ENCODE assay signal across 16 cellular contexts in the genomic region with DNA sequence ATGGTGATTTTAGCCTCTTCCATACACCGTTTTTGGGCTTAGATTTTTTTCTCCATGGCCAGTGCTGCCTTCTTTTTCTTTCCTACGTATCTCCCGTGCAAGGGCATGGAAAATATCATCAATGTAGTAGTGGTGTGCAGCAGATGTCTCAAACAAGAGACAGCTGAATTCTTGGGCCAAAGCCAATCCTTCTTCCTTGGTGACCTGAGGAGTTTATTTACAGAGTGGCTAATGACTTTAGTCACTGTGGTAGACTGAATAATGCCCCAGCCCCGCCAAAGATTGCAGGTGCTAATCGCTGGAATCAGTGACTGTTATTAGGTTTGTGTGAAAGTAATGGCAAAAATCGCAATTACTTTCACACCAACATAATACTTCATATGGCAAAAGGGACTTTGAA.
DNase-seq lines count a peak whose midpoint lies in the region; ATAC-seq and TF ChIP-seq lines count a peak whose summit lies in the region.
"Had no signal": no experiment of that assay in that cellular context is flagged by ENCODE, and none has a peak within 500 bp of the region (broad histone marks: within the 10 kb centered on the region; RNA-seq: fewer than 3 reads in every experiment).

No MANE protein-coding gene starts in this region.

- H3K9me3 Mint-ChIP-seq in Calu3 (ENCODE audit: low read depth, unreplicated experiment): no peaks in the 10 kb centered on the region
- H3K9me3 Mint-ChIP-seq in activated naive CD4-positive, alpha-beta T cell treated with anti-CD3 and anti-CD28 coated beads, Interleukin-2, amount 10 ng/mL, durations not matched to agents 7 days and 5 days: no peaks in the 10 kb centered on the region
- H3K9me3 Mint-ChIP-seq: stimulated activated naive CD8-positive, alpha-beta T cell treated with anti-CD3 and anti-CD28 coated beads, Interleukin-15, amount 100 ng/mL, for 72 hours; T-helper 1 cell treated with Interleukin-12 subunit alpha and Interleukin-12 subunit beta and Interleukin-4 antibody, amounts not matched to agents 30 μg/mL and 1 μg/mL, for 36 hours had no signal

- no peaks in the 10 kb centered on the region for H3K9me3 ChIP-seq in SJCRH30 (replicated peaks)
- H3K9me3 ChIP-seq in upper lobe of right lung: no peaks in the 10 kb centered on the region

- no peak overlapping the region for H3K27ac ChIP-seq in SJCRH30
- no peak overlapping the region for H3K27ac ChIP-seq in upper lobe of right lung
- H3K27ac ChIP-seq: coronary artery, parathyroid adenoma had no signal

- H3K4me3 Mint-ChIP-seq in Calu3 (ENCODE audit: low read depth, unreplicated experiment): no peak overlapping the region
- H3K4me3 Mint-ChIP-seq in activated naive CD4-positive, alpha-beta T cell treated with anti-CD3 and anti-CD28 coated beads, Interleukin-2, amount 10 ng/mL, durations not matched to agents 7 days and 5 days: no peak overlapping the region
- H3K4me3 Mint-ChIP-seq: stimulated activated naive CD8-positive, alpha-beta T cell treated with anti-CD3 and anti-CD28 coated beads, Interleukin-15, amount 100 ng/mL, for 72 hours; T-helper 1 cell treated with Interleukin-12 subunit alpha and Interleukin-12 subunit beta and Interleukin-4 antibody, amounts not matched to agents 30 μg/mL and 1 μg/mL, for 36 hours had no signal

- CTCF ChIA-PET in Calu3 (lab: Charles Lee): no interaction called here
- CTCF ChIA-PET in activated naive CD4-positive, alpha-beta T cell treated with anti-CD3 and anti-CD28 coated beads, Interleukin-2, amount 10 ng/mL, durations not matched to agents 7 days and 5 days (lab: Charles Lee): no interaction called here

- ATAC-seq in HG03159 (IDR thresholded peaks at IDR 0.05; ENCODE audit: unreplicated experiment) (no peak), upper lobe of right lung (no peak)
- ATAC-seq: stimulated activated naive CD8-positive, alpha-beta T cell treated with anti-CD3 and anti-CD28 coated beads, Interleukin-15, amount 100 ng/mL, for 72 hours had no signal

- peaks cover 9% of the 10 kb centered on the region for H3K27me3 Mint-ChIP-seq in Calu3 (ENCODE audit: unreplicated experiment)
- no peaks in the 10 kb centered on the region for H3K27me3 Mint-ChIP-seq in activated naive CD4-positive, alpha-beta T cell treated with anti-CD3 and anti-CD28 coated beads, Interleukin-2, amount 10 ng/mL, durations not matched to agents 7 days and 5 days
- H3K27me3 Mint-ChIP-seq: stimulated activated naive CD8-positive, alpha-beta T cell treated with anti-CD3 and anti-CD28 coated beads, Interleukin-15, amount 100 ng/mL, for 72 hours had no signal

- peaks cover 36% of the 10 kb centered on the region for H3K4me1 Mint-ChIP-seq in Calu3 (ENCODE audit: low read depth, unreplicated experiment)
- no peaks in the 10 kb centered on the region for H3K4me1 Mint-ChIP-seq in activated naive CD4-positive, alpha-beta T cell treated with anti-CD3 and anti-CD28 coated beads, Interleukin-2, amount 10 ng/mL, durations not matched to agents 7 days and 5 days
- H3K4me1 Mint-ChIP-seq: stimulated activated naive CD8-positive, alpha-beta T cell treated with anti-CD3 and anti-CD28 coated beads, Interleukin-15, amount 100 ng/mL, for 72 hours had no signal

- no peak overlapping the region for H3K4me3 ChIP-seq in SJCRH30
- no peak overlapping the region for H3K4me3 ChIP-seq in upper lobe of right lung
- H3K4me3 ChIP-seq: coronary artery, smooth muscle cell had no signal

- TF ChIP-seq CTCF in Calu3 (IDR thresholded peaks at IDR 0.05; ENCODE audit: unreplicated experiment) (no peak), upper lobe of right lung (IDR thresholded peaks at IDR 0.05) (no peak)

- H3K27me3 ChIP-seq in SJCRH30: no peaks in the 10 kb centered on the region
- no peaks in the 10 kb centered on the region for H3K27me3 ChIP-seq in upper lobe of right lung

- intact Hi-C loops in Calu3 (cut with micrococcal nuclease; ENCODE audit: unreplicated experiment) (no loop called here), upper lobe of right lung (cut with DNase I) (no loop called here)

- H3K4me1 ChIP-seq in SJCRH30 (peaks cover 9% of the 10 kb centered on the region), upper lobe of right lung (no peaks in the 10 kb centered on the region)
- H3K4me1 ChIP-seq: parathyroid adenoma had no signal

- no peaks in the 10 kb centered on the region for H3K36me3 Mint-ChIP-seq in Calu3 (ENCODE audit: insufficient read depth, unreplicated experiment)
- H3K36me3 Mint-ChIP-seq in activated naive CD4-positive, alpha-beta T cell treated with anti-CD3 and anti-CD28 coated beads, Interleukin-2, amount 10 ng/mL, durations not matched to agents 7 days and 5 days: no peaks in the 10 kb centered on the region

- H3K36me3 ChIP-seq in SJCRH30 (no peaks in the 10 kb centered on the region), upper lobe of right lung (no peaks in the 10 kb centered on the region)

- H3K27ac Mint-ChIP-seq in Calu3 (ENCODE audit: unreplicated experiment): no peak overlapping the region
- H3K27ac Mint-ChIP-seq in activated naive CD4-positive, alpha-beta T cell treated with anti-CD3 and anti-CD28 coated beads, Interleukin-2, amount 10 ng/mL, durations not matched to agents 7 days and 5 days: no peak overlapping the region
- H3K27ac Mint-ChIP-seq: stimulated activated naive CD8-positive, alpha-beta T cell treated with anti-CD3 and anti-CD28 coated beads, Interleukin-15, amount 100 ng/mL, for 72 hours; T-helper 1 cell treated with Interleukin-12 subunit alpha and Interleukin-12 subunit beta and Interleukin-4 antibody, amounts not matched to agents 30 μg/mL and 1 μg/mL, for 36 hours had no signal

- DNase-seq in Calu3: peak; percentile 16
- DNase-seq in NCI-H1417 treated with DMSO at 0.1 percent for 48 hours (lab: John Stamatoyannopoulos, UW): peak; percentile 63
- DNase-seq in NCI-H345 (lab: John Stamatoyannopoulos, UW): peak; percentile 81
- peak; percentile 53 to 72 for DNase-seq in SJCRH30
- DNase-seq in activated naive CD4-positive, alpha-beta T cell treated with anti-CD3 and anti-CD28 coated beads, Interleukin-2, amount 10 ng/mL, durations not matched to agents 7 days and 5 days: no peak
- DNase-seq in upper lobe of right lung: no peak
- no peak for DNase-seq in MV-4-11 (lab: John Stamatoyannopoulos, UW)
- DNase-seq: activated naive CD4-positive, alpha-beta T cell treated with Interleukin-2 at 50 U/mL for 16 hours; foreskin melanocyte; NCI-H526; stimulated activated naive CD8-positive, alpha-beta T cell treated with anti-CD3 and anti-CD28 coated beads, Interleukin-15, amount 100 ng/mL, for 72 hours had no signal

- no TSS peak for BruUV-seq in Calu3 (replicated peaks; lab: Mats Ljungman, UMichigan)

Comparison
In these comparisons a context has a peak if more than half of its experiments do, and no peak if none do; other contexts are left out.
1. DNase-seq: peak in Calu3 (single experiment), NCI-H1417 treated with DMSO at 0.1 percent for 48 hours (single experiment), NCI-H345 (single experiment) and SJCRH30 (2 of 2); none in activated naive CD4-positive, alpha-beta T cell treated with anti-CD3 and anti-CD28 coated beads, Interleukin-2, amount 10 ng/mL, durations not matched to agents 7 days and 5 days (single experiment), upper lobe of right lung (single experiment) and MV-4-11 (single experiment).